ENCODE assay signal across 31 cellular contexts in the genomic region with DNA sequence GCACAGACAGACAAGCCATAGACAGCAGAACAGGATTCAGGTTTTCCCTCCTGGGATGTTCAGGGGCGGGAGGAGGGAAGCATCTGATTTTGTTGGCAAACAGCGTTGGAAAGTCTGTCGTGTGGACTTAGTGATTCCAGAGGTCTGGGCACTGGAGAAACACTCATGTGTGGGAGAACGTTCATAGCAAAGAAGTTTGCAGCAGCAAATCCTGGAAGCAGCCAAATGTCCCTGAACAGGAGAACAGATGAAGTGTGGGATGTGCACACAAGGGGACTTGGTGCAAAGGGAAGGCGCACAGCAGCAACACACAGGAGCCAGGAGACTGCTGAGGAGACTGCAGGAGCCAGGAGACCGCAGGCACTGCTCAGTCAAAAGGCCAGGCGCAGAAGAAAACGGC.
"Had no signal": no experiment of that assay in that cellular context is flagged by ENCODE, and none has a peak within 500 bp of the region (broad histone marks: within the 10 kb centered on the region; RNA-seq: fewer than 3 reads in every experiment).

No MANE protein-coding gene starts in this region.

- H3K4me3 ChIP-seq: adrenal gland, coronary artery, esophagus squamous epithelium, gastroesophageal sphincter, heart right ventricle had no signal

- H3K27ac Mint-ChIP-seq: activated B cell treated with CpG ODN at 0.5 μM for 24 hours; activated CD8-positive, alpha-beta T cell treated with anti-CD3 and anti-CD28 coated beads for 36 hours; activated naive CD4-positive, alpha-beta T cell treated with anti-CD3 and anti-CD28 coated beads, Interleukin-2, amount 50 U/mL, for 24 hours; activated naive CD8-positive, alpha-beta T cell treated with anti-CD3 and anti-CD28 coated beads for 36 hours; activated naive CD8-positive, alpha-beta T cell treated with anti-CD3 and anti-CD28 coated beads, Interleukin-2, amount 50 U/mL, for 24 hours; activated T-helper 17 cell treated with anti-CD3 and anti-CD28 coated beads, Interleukin-2, amount 50 U/mL, for 72 hours; dendritic cell treated with granulocyte-macrophage colony-stimulating factor and Interleukin-4, amounts not matched to agents 40 ng/mL and 50 ng/mL, for 4 days; effector memory CD8-positive, alpha-beta T cell; T-helper 17 cell; T-helper 2 cell treated with Interferon-gamma antibody and Interleukin-4, amounts not matched to agents 5 μg/mL and 100 μg/mL, for 36 hours had no signal

- H3K4me1 Mint-ChIP-seq: activated B cell treated with CpG ODN at 0.5 μM for 24 hours; activated naive CD4-positive, alpha-beta T cell treated with anti-CD3 and anti-CD28 coated beads, Interleukin-2, amount 50 U/mL, for 24 hours; activated naive CD8-positive, alpha-beta T cell treated with anti-CD3 and anti-CD28 coated beads for 36 hours; activated naive CD8-positive, alpha-beta T cell treated with anti-CD3 and anti-CD28 coated beads, Interleukin-2, amount 50 U/mL, for 24 hours; activated T-helper 17 cell treated with anti-CD3 and anti-CD28 coated beads, Interleukin-2, amount 50 U/mL, for 72 hours; central memory CD8-positive, alpha-beta T cell; T-helper 17 cell had no signal

- H3K9me3 Mint-ChIP-seq: activated B cell treated with CpG ODN at 0.5 μM for 24 hours; activated CD8-positive, alpha-beta T cell treated with anti-CD3 and anti-CD28 coated beads for 36 hours; activated naive CD4-positive, alpha-beta T cell treated with anti-CD3 and anti-CD28 coated beads, Interleukin-2, amount 50 U/mL, for 24 hours; activated naive CD8-positive, alpha-beta T cell treated with anti-CD3 and anti-CD28 coated beads for 36 hours; activated naive CD8-positive, alpha-beta T cell treated with anti-CD3 and anti-CD28 coated beads, Interleukin-2, amount 50 U/mL, for 24 hours; activated T-cell treated with anti-CD3 and anti-CD28 coated beads, Interleukin-2, amount 50 U/mL, for 4 hours; activated T-helper 17 cell treated with anti-CD3 and anti-CD28 coated beads, Interleukin-2, amount 50 U/mL, for 72 hours; central memory CD8-positive, alpha-beta T cell; dendritic cell treated with granulocyte-macrophage colony-stimulating factor and Interleukin-4, amounts not matched to agents 40 ng/mL and 50 ng/mL, for 4 days; effector memory CD8-positive, alpha-beta T cell; T-helper 2 cell treated with Interferon-gamma antibody and Interleukin-4, amounts not matched to agents 5 μg/mL and 100 μg/mL, for 36 hours had no signal

- H3K36me3 Mint-ChIP-seq: activated naive CD4-positive, alpha-beta T cell treated with anti-CD3 and anti-CD28 coated beads, Interleukin-2, amount 50 U/mL, for 24 hours; activated naive CD8-positive, alpha-beta T cell treated with anti-CD3 and anti-CD28 coated beads for 36 hours had no signal

- DNase-seq: activated B cell treated with CpG ODN at 0.5 μM for 24 hours; activated CD4-positive, alpha-beta T cell treated with anti-CD3 and anti-CD28 coated beads for 48 hours; activated CD4-positive, alpha-beta T cell treated with anti-CD3 and anti-CD28 coated beads, Interleukin-2, amount 50 U/mL, for 1 hour; activated CD4-positive, alpha-beta T cell treated with anti-CD3 and anti-CD28 coated beads, Interleukin-2, amount 50 U/mL, for 48 hours; activated CD8-positive, alpha-beta memory T cell treated with anti-CD3 and anti-CD28 coated beads for 24 hours; activated CD8-positive, alpha-beta T cell treated with anti-CD3 and anti-CD28 coated beads for 36 hours; activated effector memory CD4-positive, alpha-beta T cell treated with Interleukin-2 at 50 U/mL for 16 hours; activated gamma-delta T cell treated with Interleukin-2 at 50 U/mL for 16 hours; activated naive CD4-positive, alpha-beta T cell treated with Interleukin-2 at 50 U/mL for 16 hours; activated naive CD8-positive, alpha-beta T cell treated with anti-CD3 and anti-CD28 coated beads for 36 hours; activated naive CD8-positive, alpha-beta T cell treated with anti-CD3 and anti-CD28 coated beads, Interleukin-2, amount 50 U/mL, for 24 hours; activated T-cell treated with anti-CD3 and anti-CD28 coated beads, Interleukin-2, amount 50 U/mL, for 4 hours; adrenal gland; brain microvascular endothelial cell; effector CD4-positive, alpha-beta T cell; effector memory CD8-positive, alpha-beta T cell; erythroblast; esophagus squamous epithelium; foreskin melanocyte; T-helper 1 cell; T-helper 17 cell; T1000; WERI-Rb-1 had no signal

- H3K27me3 ChIP-seq: adrenal gland, brain microvascular endothelial cell, gastroesophageal sphincter, heart right ventricle had no signal

- ATAC-seq: activated CD8-positive, alpha-beta T cell treated with anti-CD3 and anti-CD28 coated beads for 36 hours; activated naive CD8-positive, alpha-beta T cell treated with anti-CD3 and anti-CD28 coated beads, Interleukin-2, amount 50 U/mL, for 24 hours; activated T-cell treated with anti-CD3 and anti-CD28 coated beads, Interleukin-2, amount 50 U/mL, for 4 hours; activated T-helper 17 cell treated with anti-CD3 and anti-CD28 coated beads, Interleukin-2, amount 50 U/mL, for 72 hours; effector memory CD8-positive, alpha-beta T cell; gastroesophageal sphincter; T-helper 17 cell had no signal

- H3K4me3 Mint-ChIP-seq: activated B cell treated with CpG ODN at 0.5 μM for 24 hours; activated CD8-positive, alpha-beta T cell treated with anti-CD3 and anti-CD28 coated beads for 36 hours; activated naive CD4-positive, alpha-beta T cell treated with anti-CD3 and anti-CD28 coated beads, Interleukin-2, amount 50 U/mL, for 24 hours; activated naive CD8-positive, alpha-beta T cell treated with anti-CD3 and anti-CD28 coated beads for 36 hours; activated naive CD8-positive, alpha-beta T cell treated with anti-CD3 and anti-CD28 coated beads, Interleukin-2, amount 50 U/mL, for 24 hours; activated T-cell treated with anti-CD3 and anti-CD28 coated beads, Interleukin-2, amount 50 U/mL, for 4 hours; activated T-helper 17 cell treated with anti-CD3 and anti-CD28 coated beads, Interleukin-2, amount 50 U/mL, for 72 hours; central memory CD8-positive, alpha-beta T cell; dendritic cell treated with granulocyte-macrophage colony-stimulating factor and Interleukin-4, amounts not matched to agents 40 ng/mL and 50 ng/mL, for 4 days; effector memory CD8-positive, alpha-beta T cell; T-helper 17 cell; T-helper 2 cell treated with Interferon-gamma antibody and Interleukin-4, amounts not matched to agents 5 μg/mL and 100 μg/mL, for 36 hours had no signal

- H3K27ac ChIP-seq: adrenal gland, brain microvascular endothelial cell, coronary artery, esophagus squamous epithelium, gastroesophageal sphincter, heart right ventricle, WERI-Rb-1 had no signal
